In genomic region chr22:37751449-37752188, GRCh38 we compare ENCODE assay signal across 11 cellular contexts. TPM values are rescaled to one million over a fixed set of nuclear protein-coding genes. Genes with fewer than 3 reads are reported as not detected.
DNase-seq lines count a peak whose midpoint lies in the region; ATAC-seq, FAIRE-seq and TF ChIP-seq lines count a peak whose summit lies in the region.
"Had no signal": no experiment of that assay in that cellular context is flagged by ENCODE, and none has a peak within 500 bp of the region (broad histone marks: within the 10 kb centered on the region; RNA-seq: fewer than 3 reads in every experiment).

No MANE protein-coding gene starts in this region.

- no peak overlapping the region for H3K4me3 ChIP-seq in Caco-2 (ENCODE audit: low read depth, low read length)
- H3K4me3 ChIP-seq in kidney (ENCODE audit: low read length in 2 of 2), result no peak overlapping the region
- no peak overlapping the region for H3K4me3 ChIP-seq in sigmoid colon

- H3K4me1 Mint-ChIP-seq in Caco-2 (ENCODE audit: low read depth, unreplicated experiment) (peaks cover 7% of the 10 kb centered on the region), brain (peaks cover 49% of the 10 kb centered on the region)

- peaks cover 4% of the 10 kb centered on the region for H3K36me3 ChIP-seq in Caco-2 (ENCODE audit: control insufficient read depth, insufficient read depth, low read length)
- H3K36me3 ChIP-seq in kidney (ENCODE audit: control insufficient read depth in 1 of 2, insufficient read depth in 2 of 2, low read length in 2 of 2), result peaks cover 13 to 25% of the 10 kb centered on the region in 2 donors
- H3K36me3 ChIP-seq in sigmoid colon, result peaks cover 13 to 23% (median 19%) of the 10 kb centered on the region in 4 donors

- no peak for TF ChIP-seq CTCF in Caco-2 (IDR thresholded peaks at IDR 0.05; ENCODE audit: insufficient read depth in 1 of 2, low read depth in 1 of 2, low read length in 1 of 2, severe bottlenecking in 1 of 2, unreplicated experiment in 1 of 2)
- no peak for TF ChIP-seq CTCF in brain (conservative IDR thresholded peaks at IDR 0.05)
- TF ChIP-seq CTCF in kidney (IDR thresholded peaks at IDR 0.05; ENCODE audit: borderline replicate concordance, extremely low read depth, insufficient read depth), result no peak
- TF ChIP-seq CTCF in sigmoid colon (IDR thresholded peaks at IDR 0.05), result no peak

- TF ChIP-seq POLR2A in sigmoid colon (IDR thresholded peaks at IDR 0.05), result no peak

- H3K9me3 Mint-ChIP-seq in Caco-2 (ENCODE audit: unreplicated experiment), result no peaks in the 10 kb centered on the region
- no peaks in the 10 kb centered on the region for H3K9me3 Mint-ChIP-seq in brain
- H3K9me3 Mint-ChIP-seq: activated naive CD4-positive, alpha-beta T cell treated with anti-CD3 and anti-CD28 coated beads, Interleukin-2, amount 10 ng/mL, durations not matched to agents 7 days and 5 days had no signal

- H3K27ac ChIP-seq in kidney (ENCODE audit: low read depth in 2 of 2, low read length in 2 of 2) (peak overlapping the region; percentile 68 to 86), sigmoid colon (peak overlapping the region; percentile 91 to 98 (median 98))

- TF ChIP-seq EP300 in sigmoid colon (IDR thresholded peaks at IDR 0.05), result no peak

- WGBS in sigmoid colon, 2 donors, result 47 to 74% methylated on average over 11 of the region's 11 CpGs

- H3K36me3 Mint-ChIP-seq in Caco-2 (ENCODE audit: insufficient read depth, unreplicated experiment), result peaks cover 13% of the 10 kb centered on the region
- peaks cover 15% of the 10 kb centered on the region for H3K36me3 Mint-ChIP-seq in brain

- H3K9me3 ChIP-seq in Caco-2 (no peaks in the 10 kb centered on the region), kidney (ENCODE audit: control insufficient read depth in 1 of 2, low read length in 2 of 2) (no peaks in the 10 kb centered on the region), sigmoid colon (no peaks in the 10 kb centered on the region)

- intact Hi-C loops in Caco-2 (cut with micrococcal nuclease; ENCODE audit: unreplicated experiment) (no loop called here), kidney (cut with DNase I) (no loop called here), sigmoid colon (cut with DNase I) (loop anchor here (5.0 kb wide), 1 partner anchor 129 kb away; no protein-coding TSS in a partner anchor)

- H3K4me1 ChIP-seq in Caco-2 (peaks cover 31% of the 10 kb centered on the region), kidney (ENCODE audit: control insufficient read depth in 1 of 2, insufficient read depth in 1 of 2, low read depth in 1 of 2, low read length in 2 of 2) (peaks cover 30 to 53% of the 10 kb centered on the region in 2 donors), sigmoid colon (peaks cover 0 to 80% (median 76%) of the 10 kb centered on the region in 4 donors)

- DNase-seq in Caco-2 (no peak), kidney (no peak), sigmoid colon (no peak), H4 (ENCODE audit: low spot score) (no peak)
- DNase-seq: activated CD4-positive, alpha-beta T cell treated with anti-CD3 and anti-CD28 coated beads for 36 hours; activated naive CD4-positive, alpha-beta T cell treated with anti-CD3 and anti-CD28 coated beads, Interleukin-2, amount 10 ng/mL, durations not matched to agents 7 days and 5 days had no signal

- peak overlapping the region; percentile 77 for H3K27ac Mint-ChIP-seq in Caco-2 (ENCODE audit: unreplicated experiment)
- H3K27ac Mint-ChIP-seq in brain, result peak overlapping the region; percentile 59 to 95 (median 91)
- H3K27ac Mint-ChIP-seq: activated CD4-positive, alpha-beta T cell treated with anti-CD3 and anti-CD28 coated beads for 36 hours had no signal

- CTCF ChIA-PET in Caco-2 (lab: Charles Lee), result interaction anchor here (0.5 kb wide), 1 partner anchor 143 kb away, joined by 9 read pairs; the partner anchor contains the start of gene GGA1

- no peak for FAIRE-seq in kidney (lab: Jason Lieb, UNC)
- FAIRE-seq: islet of Langerhans had no signal

- no peak for ATAC-seq in GM21515 (IDR thresholded peaks at IDR 0.05; ENCODE audit: unreplicated experiment)
- ATAC-seq in GM18909 (IDR thresholded peaks at IDR 0.05; ENCODE audit: poor library complexity, unreplicated experiment), result no peak
- ATAC-seq in HG02840 (IDR thresholded peaks at IDR 0.05; ENCODE audit: low FRiP score, unreplicated experiment), result no peak
- ATAC-seq: activated CD4-positive, alpha-beta T cell treated with anti-CD3 and anti-CD28 coated beads for 36 hours had no signal

- H3K9ac ChIP-seq in kidney (ENCODE audit: low read length in 2 of 2), result peak overlapping the region in 1 of 2 donors; percentile 51

- POLR2A ChIA-PET in Caco-2 (lab: Charles Lee), result no interaction called here

- BruUV-seq in Caco-2 (replicated peaks; lab: Mats Ljungman, UMichigan), result no TSS peak

- H3K27me3 Mint-ChIP-seq in Caco-2 (ENCODE audit: insufficient read depth, unreplicated experiment), result no peaks in the 10 kb centered on the region
- no peaks in the 10 kb centered on the region for H3K27me3 Mint-ChIP-seq in brain
- H3K27me3 Mint-ChIP-seq: activated CD4-positive, alpha-beta T cell treated with anti-CD3 and anti-CD28 coated beads for 36 hours; activated naive CD4-positive, alpha-beta T cell treated with anti-CD3 and anti-CD28 coated beads, Interleukin-2, amount 10 ng/mL, durations not matched to agents 7 days and 5 days had no signal

- H3K4me3 Mint-ChIP-seq in Caco-2 (ENCODE audit: unreplicated experiment) (no peak overlapping the region), brain (peak overlapping the region in 1 of 5 experiments; percentile 81)
- H3K4me3 Mint-ChIP-seq: activated CD4-positive, alpha-beta T cell treated with anti-CD3 and anti-CD28 coated beads for 36 hours; activated naive CD4-positive, alpha-beta T cell treated with anti-CD3 and anti-CD28 coated beads, Interleukin-2, amount 10 ng/mL, durations not matched to agents 7 days and 5 days had no signal

- H3K27me3 ChIP-seq in Caco-2 (replicated peaks; ENCODE audit: control insufficient read depth, insufficient read depth, low read length) (no peaks in the 10 kb centered on the region), sigmoid colon (no peaks in the 10 kb centered on the region)

RNA-seq across cellular contexts. Expression of gene TRIOBP, which starts 54.8 kb away (rescaled TPM):
- total RNA-seq in Caco-2 (2022), result 30.7 and 38.4 TPM in 2 replicates
- polyA plus RNA-seq in brain (ENCODE audit: insufficient read depth, low read depth, low replicate concordance), result 18.3 TPM
- total RNA-seq in kidney, result 125 TPM
- 32.1 TPM for polyA plus RNA-seq in kidney (ENCODE audit: insufficient read depth, low read depth, low replicate concordance)
- total RNA-seq in sigmoid colon, result 100 to 1,000 TPM in 3 of 4 donors, 10 to 100 TPM in 1; 82.8 to 140 (median 128) TPM
- polyA plus RNA-seq in sigmoid colon, result 10 to 100 TPM; 51.7 to 61.5 (median 58.7) TPM
- total RNA-seq in H4 (2014; rRNA removed; shearing (Covaris generic)), result 18.3 and 21.9 TPM in 2 replicates

RNA-seq across cellular contexts. Expression of gene GCAT, which starts 56.1 kb away (rescaled TPM):
- total RNA-seq in Caco-2 (2022) (24.4 and 24.8 TPM in 2 replicates), kidney (8.9 TPM), sigmoid colon (10 to 100 TPM in 1 of 4 donors, 1 to 10 TPM in 3; 5.1 to 14.1 (median 7.7) TPM)
- polyA plus RNA-seq in brain (ENCODE audit: insufficient read depth, low read depth, low replicate concordance) (32.1 TPM), kidney (ENCODE audit: insufficient read depth, low read depth, low replicate concordance) (35.9 TPM), sigmoid colon (10 to 100 TPM in 2 of 3 donors, 1 to 10 TPM in 1; 6.0 to 12.3 (median 10.2) TPM)
- total RNA-seq in H4 (2014; rRNA removed; shearing (Covaris generic)), result 11.5 and 14.3 TPM in 2 replicates
